In genomic region chr14:76617440-76617839, GRCh38 we compare ENCODE assay signal across 9 cellular contexts.
"Had no signal": no experiment of that assay in that cellular context is flagged by ENCODE, and none has a peak within 500 bp of the region (broad histone marks: within the 10 kb centered on the region; RNA-seq: fewer than 3 reads in every experiment).

No MANE protein-coding gene starts in this region.

- H3K36me3 ChIP-seq: HAP-1 had no signal

- DNase-seq: GM23248, GOT3, H7, H9, HCEC 1CT, HFFc6 had no signal

- ATAC-seq: GM23338, HCT116 had no signal

- H3K4me3 ChIP-seq: GM23248, GM23338, HAP-1 had no signal

- H3K27ac ChIP-seq: GM23248 had no signal

- H3K4me1 ChIP-seq: HAP-1 had no signal

- H3K9me3 ChIP-seq: HAP-1 had no signal
